1 cellular context compared by ENCODE assay signal in genomic region chr11:65817815-65818680, GRCh38.
TF ChIP-seq lines count a peak whose summit lies in the region.

No MANE protein-coding gene starts in this region.

TF ChIP-seq in K562, 482 proteins besides CTCF, POLR2A, EP300 and RAD21 (continued from another document and continues in another):
- TF ChIP-seq, protein P1, sequence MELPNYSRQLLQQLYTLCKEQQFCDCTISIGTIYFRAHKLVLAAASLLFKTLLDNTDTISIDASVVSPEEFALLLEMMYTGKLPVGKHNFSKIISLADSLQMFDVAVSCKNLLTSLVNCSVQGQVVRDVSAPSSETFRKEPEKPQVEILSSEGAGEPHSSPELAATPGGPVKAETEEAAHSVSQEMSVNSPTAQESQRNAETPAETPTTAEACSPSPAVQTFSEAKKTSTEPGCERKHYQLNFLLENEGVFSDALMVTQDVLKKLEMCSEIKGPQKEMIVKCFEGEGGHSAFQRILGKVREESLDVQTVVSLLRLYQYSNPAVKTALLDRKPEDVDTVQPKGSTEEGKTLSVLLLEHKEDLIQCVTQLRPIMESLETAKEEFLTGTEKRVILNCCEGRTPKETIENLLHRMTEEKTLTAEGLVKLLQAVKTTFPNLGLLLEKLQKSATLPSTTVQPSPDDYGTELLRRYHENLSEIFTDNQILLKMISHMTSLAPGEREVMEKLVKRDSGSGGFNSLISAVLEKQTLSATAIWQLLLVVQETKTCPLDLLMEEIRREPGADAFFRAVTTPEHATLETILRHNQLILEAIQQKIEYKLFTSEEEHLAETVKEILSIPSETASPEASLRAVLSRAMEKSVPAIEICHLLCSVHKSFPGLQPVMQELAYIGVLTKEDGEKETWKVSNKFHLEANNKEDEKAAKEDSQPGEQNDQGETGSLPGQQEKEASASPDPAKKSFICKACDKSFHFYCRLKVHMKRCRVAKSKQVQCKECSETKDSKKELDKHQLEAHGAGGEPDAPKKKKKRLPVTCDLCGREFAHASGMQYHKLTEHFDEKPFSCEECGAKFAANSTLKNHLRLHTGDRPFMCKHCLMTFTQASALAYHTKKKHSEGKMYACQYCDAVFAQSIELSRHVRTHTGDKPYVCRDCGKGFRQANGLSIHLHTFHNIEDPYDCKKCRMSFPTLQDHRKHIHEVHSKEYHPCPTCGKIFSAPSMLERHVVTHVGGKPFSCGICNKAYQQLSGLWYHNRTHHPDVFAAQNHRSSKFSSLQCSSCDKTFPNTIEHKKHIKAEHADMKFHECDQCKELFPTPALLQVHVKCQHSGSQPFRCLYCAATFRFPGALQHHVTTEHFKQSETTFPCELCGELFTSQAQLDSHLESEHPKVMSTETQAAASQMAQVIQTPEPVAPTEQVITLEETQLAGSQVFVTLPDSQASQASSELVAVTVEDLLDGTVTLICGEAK (IDR thresholded peaks at IDR 0.05) = no peak
- TF ChIP-seq, protein P1 (CRISPR knock-in tag; IDR thresholded peaks at IDR 0.05) = no peak
- TF ChIP-seq ZNF785 (CRISPR knock-in tag; IDR thresholded peaks at IDR 0.05) = no peak
- TF ChIP-seq, protein P2, sequence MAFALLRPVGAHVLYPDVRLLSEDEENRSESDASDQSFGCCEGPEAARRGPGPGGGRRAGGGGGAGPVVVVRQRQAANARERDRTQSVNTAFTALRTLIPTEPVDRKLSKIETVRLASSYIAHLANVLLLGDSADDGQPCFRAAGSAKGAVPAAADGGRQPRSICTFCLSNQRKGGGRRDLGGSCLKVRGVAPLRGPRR (CRISPR knock-in tag; IDR thresholded peaks at IDR 0.05) = no peak
- TF ChIP-seq, protein P3, sequence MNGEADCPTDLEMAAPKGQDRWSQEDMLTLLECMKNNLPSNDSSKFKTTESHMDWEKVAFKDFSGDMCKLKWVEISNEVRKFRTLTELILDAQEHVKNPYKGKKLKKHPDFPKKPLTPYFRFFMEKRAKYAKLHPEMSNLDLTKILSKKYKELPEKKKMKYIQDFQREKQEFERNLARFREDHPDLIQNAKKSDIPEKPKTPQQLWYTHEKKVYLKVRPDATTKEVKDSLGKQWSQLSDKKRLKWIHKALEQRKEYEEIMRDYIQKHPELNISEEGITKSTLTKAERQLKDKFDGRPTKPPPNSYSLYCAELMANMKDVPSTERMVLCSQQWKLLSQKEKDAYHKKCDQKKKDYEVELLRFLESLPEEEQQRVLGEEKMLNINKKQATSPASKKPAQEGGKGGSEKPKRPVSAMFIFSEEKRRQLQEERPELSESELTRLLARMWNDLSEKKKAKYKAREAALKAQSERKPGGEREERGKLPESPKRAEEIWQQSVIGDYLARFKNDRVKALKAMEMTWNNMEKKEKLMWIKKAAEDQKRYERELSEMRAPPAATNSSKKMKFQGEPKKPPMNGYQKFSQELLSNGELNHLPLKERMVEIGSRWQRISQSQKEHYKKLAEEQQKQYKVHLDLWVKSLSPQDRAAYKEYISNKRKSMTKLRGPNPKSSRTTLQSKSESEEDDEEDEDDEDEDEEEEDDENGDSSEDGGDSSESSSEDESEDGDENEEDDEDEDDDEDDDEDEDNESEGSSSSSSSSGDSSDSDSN (IDR thresholded peaks at IDR 0.05; ENCODE audit: borderline replicate concordance in 1 of 2, low read depth in 2 of 2, low read length in 2 of 2) = 0 out of 4 replicates have a peak, but pooled peaks of 1 of the 2 experiments have one; percentile 10
- no peak for TF ChIP-seq PHF21A (IDR thresholded peaks at IDR 0.05; ENCODE audit: borderline replicate concordance, low read depth)
- TF ChIP-seq POU5F1 (IDR thresholded peaks at IDR 0.05; ENCODE audit: borderline replicate concordance, low read depth, low read length, partially characterized antibody) = no peak
- TF ChIP-seq FOXJ2 (tag; IDR thresholded peaks at IDR 0.05) = no peak
- no peak for TF ChIP-seq ZNF589 (CRISPR knock-in tag; IDR thresholded peaks at IDR 0.05; ENCODE audit: low read depth)
- TF ChIP-seq GMEB1 (CRISPR knock-in tag; IDR thresholded peaks at IDR 0.05) = no peak
- TF ChIP-seq KDM4B (IDR thresholded peaks at IDR 0.05; ENCODE audit: borderline replicate concordance in 2 of 2, low read depth in 1 of 2) = no peak
- TF ChIP-seq POLR2H (tag; IDR thresholded peaks at IDR 0.05; ENCODE audit: low read depth) = no peak
- TF ChIP-seq NR4A1 (CRISPR knock-in tag; IDR thresholded peaks at IDR 0.05) = no peak
- no peak for TF ChIP-seq NR4A1 (tag; IDR thresholded peaks at IDR 0.05)
- peak; percentile 95 for TF ChIP-seq VEZF1 (CRISPR knock-in tag; IDR thresholded peaks at IDR 0.05)
- TF ChIP-seq LEF1 (IDR thresholded peaks at IDR 0.05) = no peak
- TF ChIP-seq BCOR (IDR thresholded peaks at IDR 0.05) = peak; percentile 96
- no peak for TF ChIP-seq ETV6 (IDR thresholded peaks at IDR 0.05; ENCODE audit: borderline replicate concordance in 1 of 2, low read depth in 2 of 2, low read length in 1 of 2)
- TF ChIP-seq ETV6 (CRISPR knock-in tag; IDR thresholded peaks at IDR 0.05; ENCODE audit: borderline replicate concordance) = no peak
- no peak for TF ChIP-seq ZKSCAN8 (CRISPR knock-in tag; IDR thresholded peaks at IDR 0.05)
- TF ChIP-seq JUN (IDR thresholded peaks at IDR 0.05; ENCODE audit: borderline replicate concordance, low read depth, low read length) = 0 out of 2 replicates have a peak, but pooled peaks have one; percentile 10
- no peak for TF ChIP-seq JUN (CRISPR knock-in tag; IDR thresholded peaks at IDR 0.05; ENCODE audit: borderline replicate concordance)
- TF ChIP-seq CEBPZ (IDR thresholded peaks at IDR 0.05; ENCODE audit: borderline replicate concordance, low read depth, low read length) = no peak
- no peak for TF ChIP-seq ZNF232 (CRISPR knock-in tag; IDR thresholded peaks at IDR 0.05)
- TF ChIP-seq, protein P4, sequence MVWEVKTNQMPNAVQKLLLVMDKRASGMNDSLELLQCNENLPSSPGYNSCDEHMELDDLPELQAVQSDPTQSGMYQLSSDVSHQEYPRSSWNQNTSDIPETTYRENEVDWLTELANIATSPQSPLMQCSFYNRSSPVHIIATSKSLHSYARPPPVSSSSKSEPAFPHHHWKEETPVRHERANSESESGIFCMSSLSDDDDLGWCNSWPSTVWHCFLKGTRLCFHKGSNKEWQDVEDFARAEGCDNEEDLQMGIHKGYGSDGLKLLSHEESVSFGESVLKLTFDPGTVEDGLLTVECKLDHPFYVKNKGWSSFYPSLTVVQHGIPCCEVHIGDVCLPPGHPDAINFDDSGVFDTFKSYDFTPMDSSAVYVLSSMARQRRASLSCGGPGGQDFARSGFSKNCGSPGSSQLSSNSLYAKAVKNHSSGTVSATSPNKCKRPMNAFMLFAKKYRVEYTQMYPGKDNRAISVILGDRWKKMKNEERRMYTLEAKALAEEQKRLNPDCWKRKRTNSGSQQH (CRISPR knock-in tag; IDR thresholded peaks at IDR 0.05) = no peak
- TF ChIP-seq ZBTB11 (CRISPR knock-in tag; IDR thresholded peaks at IDR 0.05) = no peak
- TF ChIP-seq BDP1 (IDR thresholded peaks at IDR 0.05; ENCODE audit: insufficient read depth, insufficient read length) = no peak
- peak; percentile 57 for TF ChIP-seq USF2 (CRISPR knock-in tag; IDR thresholded peaks at IDR 0.05)
- TF ChIP-seq SAFB2 (IDR thresholded peaks at IDR 0.05; ENCODE audit: borderline replicate concordance, low read depth, low read length, severe bottlenecking) = no peak
- no peak for TF ChIP-seq ZNF77 (CRISPR knock-in tag; IDR thresholded peaks at IDR 0.05)
